Comparison of ENCODE assay signal across 32 cellular contexts in the genomic region with DNA sequence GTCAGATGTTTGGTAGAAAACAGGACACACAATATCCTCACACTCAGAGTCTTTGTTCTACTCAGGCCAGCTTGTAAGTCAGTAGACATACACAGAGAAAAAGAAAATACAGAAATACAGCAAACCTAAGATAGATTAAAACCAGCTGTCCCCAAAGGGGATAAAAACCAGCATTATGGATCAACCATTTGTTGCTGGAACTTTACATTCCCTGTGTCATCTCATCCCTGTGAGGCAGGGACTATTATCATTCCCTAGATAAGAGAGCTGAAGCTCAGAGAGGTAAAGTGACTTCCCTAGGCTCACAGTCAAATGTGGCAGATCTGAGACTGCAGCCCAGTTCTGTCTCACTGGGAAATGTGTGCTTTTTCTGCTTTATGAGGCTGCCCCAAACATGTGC.
"Had no signal": no experiment of that assay in that cellular context is flagged by ENCODE, and none has a peak within 500 bp of the region (broad histone marks: within the 10 kb centered on the region; RNA-seq: fewer than 3 reads in every experiment).

No MANE protein-coding gene starts in this region.

- ATAC-seq: activated CD4-positive, alpha-beta T cell treated with anti-CD3 and anti-CD28 coated beads for 36 hours; activated CD4-positive, CD25-positive, alpha-beta regulatory T cell treated with anti-CD3 and anti-CD28 coated beads, Interleukin-2, amount 50 U/mL, for 24 hours; activated CD8-positive, alpha-beta T cell treated with anti-CD3 and anti-CD28 coated beads for 36 hours; activated naive CD4-positive, alpha-beta T cell treated with anti-CD3 and anti-CD28 coated beads, Interleukin-2, amount 50 U/mL, for 72 hours; activated T-cell treated with anti-CD3 and anti-CD28 coated beads, Interleukin-2, amount 50 U/mL, for 4 hours; activated T-cell treated with anti-CD3 and anti-CD28 coated beads, Interleukin-2, amount 50 U/mL, for 72 hours; activated T-helper 17 cell treated with anti-CD3 and anti-CD28 coated beads, Interleukin-2, amount 50 U/mL, for 72 hours; body of pancreas; WTC11 had no signal

- H3K4me1 ChIP-seq: adrenal gland, body of pancreas, breast epithelium had no signal

- H3K27ac ChIP-seq: adrenal gland, body of pancreas, brain microvascular endothelial cell, breast epithelium, WERI-Rb-1 had no signal

- H3K9me3 ChIP-seq: adrenal gland, body of pancreas had no signal

- H3K4me3 ChIP-seq: adrenal gland, body of pancreas, breast epithelium had no signal

- H3K27me3 ChIP-seq: adrenal gland, body of pancreas, brain microvascular endothelial cell had no signal

- H3K36me3 ChIP-seq: adrenal gland, brain microvascular endothelial cell, breast epithelium, WERI-Rb-1 had no signal

- DNase-seq: activated CD4-positive, alpha-beta memory T cell treated with anti-CD3 and anti-CD28 coated beads for 36 hours; activated CD4-positive, alpha-beta T cell treated with anti-CD3 and anti-CD28 coated beads for 1 hour; activated CD4-positive, alpha-beta T cell treated with anti-CD3 and anti-CD28 coated beads for 36 hours; activated CD4-positive, alpha-beta T cell treated with anti-CD3 and anti-CD28 coated beads for 48 hours; activated CD4-positive, alpha-beta T cell treated with anti-CD3 and anti-CD28 coated beads, Interleukin-2, amount 10 ng/mL, durations not matched to agents 7 days and 5 days; activated CD4-positive, CD25-positive, alpha-beta regulatory T cell; activated CD8-positive, alpha-beta memory T cell treated with anti-CD3 and anti-CD28 coated beads, Interleukin-2, amount 50 U/mL, for 4 hours; activated CD8-positive, alpha-beta T cell treated with anti-CD3 and anti-CD28 coated beads for 36 hours; activated effector memory CD4-positive, alpha-beta T cell treated with anti-CD3 and anti-CD28 coated beads, Interleukin-2, amount 50 U/mL, for 16 hours; activated gamma-delta T cell treated with Interleukin-2 at 50 U/mL for 16 hours; activated naive CD4-positive, alpha-beta T cell; activated naive CD4-positive, alpha-beta T cell treated with anti-CD3 and anti-CD28 coated beads for 36 hours; activated naive CD4-positive, alpha-beta T cell treated with anti-CD3 and anti-CD28 coated beads, Interleukin-2, amount 50 U/mL, for 16 hours; activated naive CD8-positive, alpha-beta T cell treated with anti-CD3 and anti-CD28 coated beads for 36 hours; activated T-cell treated with anti-CD3 and anti-CD28 coated beads for 4 hours; activated T-cell treated with anti-CD3 and anti-CD28 coated beads, Interleukin-2, amount 50 U/mL, for 1 hour; activated T-cell treated with anti-CD3 and anti-CD28 coated beads, Interleukin-2, amount 50 U/mL, for 4 hours; activated T-cell treated with anti-CD3 and anti-CD28 coated beads, Interleukin-2, amount 50 U/mL, for 72 hours; adrenal gland; amniotic stem cell; aorta; body of pancreas; brain microvascular endothelial cell; central memory CD4-positive, alpha-beta T cell; T-helper 2 cell; T-helper 9 cell; WERI-Rb-1 had no signal
